8 cellular contexts compared by ENCODE assay signal in genomic region chr6:87742106-87742505, GRCh38. TPM values are rescaled to one million over a fixed set of nuclear protein-coding genes. Genes with fewer than 3 reads are reported as not detected.
DNase-seq lines count a peak whose midpoint lies in the region; FAIRE-seq and TF ChIP-seq lines count a peak whose summit lies in the region.

No MANE protein-coding gene starts in this region.

- H3K36me3 ChIP-seq in right atrium auricular region (no peaks in the 10 kb centered on the region), OCI-LY7 (ENCODE audit: insufficient read depth, low read length) (no peaks in the 10 kb centered on the region), transverse colon (no peaks in the 10 kb centered on the region)

- POLR2A ChIA-PET in OCI-LY7 (lab: Charles Lee): interaction anchor here (0.6 to 1.9 kb wide), 7 partner anchors 11 to 78 kb away, joined by 3 to 8 read pairs (median 3); no protein-coding TSS in a partner anchor

- no peaks in the 10 kb centered on the region for H3K27me3 Mint-ChIP-seq in activated naive CD8-positive, alpha-beta T cell treated with anti-CD3 and anti-CD28 coated beads for 36 hours
- peaks cover 6% of the 10 kb centered on the region; the same call in 1 of the 2 replicates for H3K27me3 Mint-ChIP-seq in HFFc6 (ENCODE audit: insufficient read depth)

- FAIRE-seq in H54 (lab: Jason Lieb, UNC): no peak

- no peaks in the 10 kb centered on the region for H3K9me2 ChIP-seq in OCI-LY7 (ENCODE audit: insufficient read depth, low read length)

- H3K4me3 ChIP-seq in right atrium auricular region (no peak overlapping the region), OCI-LY7 (ENCODE audit: low read depth, low read length, poor library complexity, severe bottlenecking) (no peak overlapping the region), transverse colon (no peak overlapping the region)

- CTCF ChIA-PET in OCI-LY7 (lab: Charles Lee; ENCODE audit: unreplicated experiment): interaction anchor here (0.8 kb wide), 1 partner anchor 12 kb away, joined by 5 read pairs; no protein-coding TSS in a partner anchor

- no TSS peak for BruUV-seq in OCI-LY7 (replicated peaks; lab: Mats Ljungman, UMichigan)

- H3K27me3 ChIP-seq in right atrium auricular region: no peaks in the 10 kb centered on the region
- no peaks in the 10 kb centered on the region for H3K27me3 ChIP-seq in transverse colon

- no peaks in the 10 kb centered on the region for H3K79me2 ChIP-seq in OCI-LY7 (ENCODE audit: insufficient read depth, low read depth, low read length)

- intact Hi-C loops in cardiac septum (cut with DNase I): no loop called here
- intact Hi-C loops in OCI-LY7 (cut with micrococcal nuclease; ENCODE audit: unreplicated experiment): no loop called here
- intact Hi-C loops in transverse colon (cut with DNase I; ENCODE audit: low total_unique reads): no loop called here

- H3K4me1 ChIP-seq in right atrium auricular region (no peaks in the 10 kb centered on the region), OCI-LY7 (ENCODE audit: insufficient read depth, low read length, poor library complexity, severe bottlenecking) (peaks cover 13% of the 10 kb centered on the region), transverse colon (no peaks in the 10 kb centered on the region)

- DNase-seq in cardiac septum (ENCODE audit: low spot score): peak; percentile 80
- no peak for DNase-seq in right atrium auricular region (ENCODE audit: low spot score)
- DNase-seq in OCI-LY7 (ENCODE audit: low spot score): peak; percentile 71
- peak; percentile 12 for DNase-seq in activated naive CD8-positive, alpha-beta T cell treated with anti-CD3 and anti-CD28 coated beads for 36 hours
- DNase-seq in transverse colon: peak; percentile 31
- no peak for DNase-seq in H54 (ENCODE audit: insufficient read length, low spot score)
- no peak for DNase-seq in putamen (ENCODE audit: low spot score)
- no peak for DNase-seq in HFFc6

- no peak overlapping the region for H3K27ac Mint-ChIP-seq in activated naive CD8-positive, alpha-beta T cell treated with anti-CD3 and anti-CD28 coated beads for 36 hours
- no peak overlapping the region for H3K27ac Mint-ChIP-seq in HFFc6

- peak overlapping the region; percentile 0; the same call in 1 of the 2 replicates for H3K4me2 ChIP-seq in OCI-LY7 (ENCODE audit: low read length)

- TF ChIP-seq EP300 in transverse colon (IDR thresholded peaks at IDR 0.05; ENCODE audit: low read depth): no peak

- H3K4me3 Mint-ChIP-seq in activated naive CD8-positive, alpha-beta T cell treated with anti-CD3 and anti-CD28 coated beads for 36 hours: no peak overlapping the region
- no peak overlapping the region for H3K4me3 Mint-ChIP-seq in HFFc6

- H3K27ac ChIP-seq in right atrium auricular region (no peak overlapping the region), OCI-LY7 (ENCODE audit: low read depth, low read length, poor library complexity, severe bottlenecking) (no peak overlapping the region), transverse colon (no peak overlapping the region)

- peaks cover 22% of the 10 kb centered on the region for H3K4me1 Mint-ChIP-seq in activated naive CD8-positive, alpha-beta T cell treated with anti-CD3 and anti-CD28 coated beads for 36 hours
- H3K4me1 Mint-ChIP-seq in HFFc6 (ENCODE audit: low read depth): peaks cover 6% of the 10 kb centered on the region; the same call in 1 of the 2 replicates

- no peaks in the 10 kb centered on the region for H3K36me3 Mint-ChIP-seq in activated naive CD8-positive, alpha-beta T cell treated with anti-CD3 and anti-CD28 coated beads for 36 hours
- H3K36me3 Mint-ChIP-seq in HFFc6 (ENCODE audit: low read depth): no peaks in the 10 kb centered on the region

- TF ChIP-seq POLR2A in transverse colon (IDR thresholded peaks at IDR 0.05): no peak
- TF ChIP-seq POLR2A in H54 (IDR thresholded peaks at IDR 0.05; ENCODE audit: low read depth, low read length): no peak

- H2AFZ ChIP-seq in OCI-LY7 (ENCODE audit: low read length): peak overlapping the region; percentile 43

- H3K9me3 ChIP-seq in right atrium auricular region (no peaks in the 10 kb centered on the region), OCI-LY7 (ENCODE audit: low read length) (no peaks in the 10 kb centered on the region; the same call in none of the 2 replicates), transverse colon (no peaks in the 10 kb centered on the region)

- no peaks in the 10 kb centered on the region for H4K20me1 ChIP-seq in OCI-LY7 (ENCODE audit: insufficient read depth, low read length)

- WGBS in transverse colon (ENCODE audit: low coverage in 1 of 2), 2 donors: 47% methylated on average over 2 of the region's 2 CpGs; no CpG with 5 or more reads in 1 of the 2 donors

- H3K9me3 Mint-ChIP-seq in activated naive CD8-positive, alpha-beta T cell treated with anti-CD3 and anti-CD28 coated beads for 36 hours: peaks cover 4% of the 10 kb centered on the region
- H3K9me3 Mint-ChIP-seq in HFFc6: no peaks in the 10 kb centered on the region

- in situ Hi-C loops in transverse colon (cut with MboI; ENCODE audit: low pct_ligation_motif_present in 1 of 4, low pct_unique_long_range_greater_than_20kb in 1 of 4, low sequenced_read_pairs in 3 of 4): no loop called here

- TF ChIP-seq CTCF in right atrium auricular region (IDR thresholded peaks at IDR 0.05): no peak
- TF ChIP-seq CTCF in OCI-LY7 (conservative IDR thresholded peaks at IDR 0.05; ENCODE audit: low read length): no peak
- no peak for TF ChIP-seq CTCF in transverse colon (IDR thresholded peaks at IDR 0.05)
- TF ChIP-seq CTCF in HFFc6 (IDR thresholded peaks at IDR 0.05): no peak

RNA-seq across cellular contexts. Expression of gene AKIRIN2, which starts 40.1 kb away (rescaled TPM):
- total RNA-seq in cardiac septum (52.8 TPM), right atrium auricular region (10 to 100 TPM; 27.2 to 29.4 TPM), OCI-LY7 (2022) (127 and 129 TPM in 2 replicates), transverse colon (10 to 100 TPM; 16.3 to 44.9 (median 20.7) TPM)
- total RNA-seq in OCI-LY7 (2014; rRNA removed; shearing (Covaris generic)): 70.3 and 70.4 TPM in 2 replicates
- 10 to 100 TPM; 47.5 to 48.7 TPM for total RNA-seq in activated naive CD8-positive, alpha-beta T cell treated with anti-CD3 and anti-CD28 coated beads for 36 hours
- 10 to 100 TPM; 47.0 to 63.1 (median 55.8) TPM for total RNA-seq in HFFc6 (2021; fragmentation: NEBNext Ultra II Directional; extraction: Animal tissue kit (Norgen Biotek cat#: 25700))

Comparison
In these comparisons a context has a peak if more than half of its experiments do, and no peak if none do; other contexts are left out.
1. DNase-seq: peak in cardiac septum (single experiment), OCI-LY7 (single experiment), activated naive CD8-positive, alpha-beta T cell treated with anti-CD3 and anti-CD28 coated beads for 36 hours (single experiment) and transverse colon (single experiment); none in right atrium auricular region (single experiment), H54 (single experiment), putamen (single experiment) and HFFc6 (single experiment).